In the genomic region with DNA sequence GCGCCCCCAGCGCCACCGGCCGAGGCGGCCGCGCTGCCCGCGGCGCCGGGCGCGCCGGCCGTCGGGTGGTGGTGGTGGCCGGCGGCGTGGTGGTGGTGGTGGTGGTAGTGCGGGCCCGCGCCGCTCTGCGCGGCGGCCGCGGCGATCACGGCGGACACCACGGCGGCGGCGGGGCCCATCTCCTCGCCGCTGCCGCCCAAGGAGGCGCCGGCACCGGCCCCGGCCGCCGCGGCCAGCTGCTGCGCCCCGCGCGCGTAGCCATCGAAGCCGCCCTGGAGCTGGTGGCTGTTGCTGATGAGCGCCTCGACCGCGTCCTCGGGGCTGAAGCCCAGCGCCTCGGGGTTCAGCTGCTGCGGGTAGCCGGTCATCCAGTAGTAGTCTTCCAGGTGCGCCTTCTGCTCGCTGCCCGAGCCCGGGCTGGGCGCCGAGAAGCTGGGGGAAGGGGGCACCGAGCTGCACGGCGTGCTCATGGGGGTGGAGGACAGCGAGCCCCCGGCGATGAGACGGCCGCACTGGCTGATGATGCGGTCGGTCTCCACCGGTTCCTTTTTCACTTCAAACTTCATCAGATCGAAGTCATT, we compare ENCODE assay signal across 8 cellular contexts. TPM values are rescaled to one million over a fixed set of nuclear protein-coding genes. Genes with fewer than 3 reads are reported as not detected.
DNase-seq lines count a peak whose midpoint lies in the region; ATAC-seq and TF ChIP-seq lines count a peak whose summit lies in the region.

No MANE protein-coding gene starts in this region.

- H3K9me3 Mint-ChIP-seq in activated naive CD4-positive, alpha-beta T cell treated with anti-CD3 and anti-CD28 coated beads, Interleukin-2, amount 50 U/mL, for 72 hours: no peaks in the 10 kb centered on the region

- intact Hi-C loops in left ventricle myocardium superior (cut with micrococcal nuclease): no loop called here

- H3K36me3 Mint-ChIP-seq in activated naive CD4-positive, alpha-beta T cell treated with anti-CD3 and anti-CD28 coated beads, Interleukin-2, amount 50 U/mL, for 72 hours: peaks cover 16 to 17% of the 10 kb centered on the region in 2 donors

- peak overlapping the region; percentile 84 for H3K4me3 ChIP-seq in retinal pigment epithelial cell (ENCODE audit: low read length)

- peak; percentile 57 for DNase-seq in activated CD4-positive, CD25-positive, alpha-beta regulatory T cell treated with anti-CD3 and anti-CD28 coated beads, Interleukin-2, amount 50 U/mL, for 72 hours
- no peak for DNase-seq in activated CD4-positive, CD25-positive, alpha-beta regulatory T cell (lab: John Stamatoyannopoulos, UW)
- peak in 1 of 2 donors; percentile 37 for DNase-seq in activated naive CD4-positive, alpha-beta T cell treated with anti-CD3 and anti-CD28 coated beads, Interleukin-2, amount 50 U/mL, for 72 hours (ENCODE audit: low spot score in 2 of 2)
- DNase-seq in left ventricle myocardium superior (peak; percentile 53), retinal pigment epithelial cell (ENCODE audit: low read depth) (no peak), EL (no peak)

- no peak for ATAC-seq in activated naive CD4-positive, alpha-beta T cell treated with anti-CD3 and anti-CD28 coated beads, Interleukin-2, amount 50 U/mL, for 72 hours
- ATAC-seq in left ventricle myocardium superior: no peak
- ATAC-seq in GM19328 (IDR thresholded peaks at IDR 0.05; ENCODE audit: unreplicated experiment): no peak
- ATAC-seq in GM21367 (IDR thresholded peaks at IDR 0.05; ENCODE audit: unreplicated experiment): no peak

- peak overlapping the region; percentile 59 to 77 for H3K27ac Mint-ChIP-seq in activated naive CD4-positive, alpha-beta T cell treated with anti-CD3 and anti-CD28 coated beads, Interleukin-2, amount 50 U/mL, for 72 hours

- no peak for TF ChIP-seq CTCF in retinal pigment epithelial cell (conservative IDR thresholded peaks at IDR 0.05; ENCODE audit: low read depth, low read length)

RNA-seq across cellular contexts. Expression of gene MAF, which starts 1.2 kb away (rescaled TPM):
- 10 to 100 TPM; 21.8 to 26.1 TPM for total RNA-seq in activated naive CD4-positive, alpha-beta T cell treated with anti-CD3 and anti-CD28 coated beads, Interleukin-2, amount 50 U/mL, for 72 hours
- 18.8 TPM for total RNA-seq in left ventricle myocardium superior

Comparison
In these comparisons a context has a peak if more than half of its experiments do, and no peak if none do; other contexts are left out.
1. DNase-seq: peak in activated CD4-positive, CD25-positive, alpha-beta regulatory T cell treated with anti-CD3 and anti-CD28 coated beads, Interleukin-2, amount 50 U/mL, for 72 hours (single experiment) and left ventricle myocardium superior (single experiment); none in activated CD4-positive, CD25-positive, alpha-beta regulatory T cell (0 of 4), retinal pigment epithelial cell (single experiment) and EL (single experiment).